In the genomic region with DNA sequence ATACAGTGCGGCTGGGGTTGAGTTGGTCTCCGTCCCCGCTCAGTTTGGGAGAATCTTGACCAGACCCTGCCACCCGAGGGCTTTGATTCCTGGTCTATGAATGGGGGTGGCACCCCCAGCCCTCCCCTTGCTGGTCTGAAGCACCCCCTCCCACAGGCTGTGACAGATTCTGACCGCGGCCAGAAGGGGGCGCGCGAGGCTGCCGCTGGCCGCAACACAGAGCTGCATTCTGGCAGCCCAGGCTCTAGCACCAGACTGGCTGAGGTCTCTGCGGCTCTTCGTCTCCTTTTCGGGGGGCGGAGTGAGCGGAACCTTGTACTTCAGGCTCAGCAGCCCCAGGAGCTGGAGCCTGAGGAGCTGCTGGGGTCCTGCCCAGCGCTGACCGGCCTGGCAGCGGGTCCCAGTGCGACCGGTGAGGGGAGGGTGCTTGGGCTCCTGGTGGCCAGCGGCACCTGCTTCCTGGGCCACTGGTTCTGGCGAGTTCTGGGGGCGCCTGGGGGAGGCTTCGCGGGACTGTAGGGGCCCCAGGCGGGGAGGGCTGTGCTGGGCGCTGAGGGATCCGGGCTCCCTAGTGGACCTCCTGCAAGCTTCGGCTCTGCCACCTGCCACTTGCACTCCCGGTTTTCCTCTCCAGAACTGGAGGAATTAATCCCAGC, we compare ENCODE assay signal across 17 cellular contexts.
DNase-seq lines count a peak whose midpoint lies in the region; ATAC-seq and TF ChIP-seq lines count a peak whose summit lies in the region.
"Had no signal": no experiment of that assay in that cellular context is flagged by ENCODE, and none has a peak within 500 bp of the region (broad histone marks: within the 10 kb centered on the region; RNA-seq: fewer than 3 reads in every experiment).

No MANE protein-coding gene starts in this region.

- intact Hi-C loops in esophagus muscularis mucosa (cut with DNase I), result no loop called here

- H3K36me3 ChIP-seq in H7 (replicated peaks; ENCODE audit: control insufficient read depth, insufficient read depth, low read length), result no peaks in the 10 kb centered on the region
- no peaks in the 10 kb centered on the region for H3K36me3 ChIP-seq in esophagus muscularis mucosa

- no peak for DNase-seq in AG09309 (ENCODE audit: low read depth)
- peak; percentile 22 for DNase-seq in H7
- peak; percentile 42 to 72 for DNase-seq in NCI-H1930 (lab: John Stamatoyannopoulos, UW)
- peak; percentile 87 for DNase-seq in esophagus muscularis mucosa (ENCODE audit: extremely low spot score)
- no peak for DNase-seq in HCEC 1CT
- no peak for DNase-seq in GM10248 (ENCODE audit: extremely low spot score)
- DNase-seq: AML-193; head of caudate nucleus; NCI-H2081 treated with DMSO at 0.1 percent for 48 hours; NCI-H774; stimulated activated CD4-positive, alpha-beta T cell treated with anti-CD3 and anti-CD28 coated beads, Interleukin-4, amount 100 ng/mL, for 1 hour had no signal

- H3K27me3 ChIP-seq in H7 (ENCODE audit: control insufficient read depth, insufficient read depth, low read length) (no peaks in the 10 kb centered on the region), esophagus muscularis mucosa (peaks cover 0 to 17% (median 0%) of the 10 kb centered on the region in 4 donors)

- peak; percentile 35 for TF ChIP-seq CTCF in AG09309 (IDR thresholded peaks at IDR 0.05; ENCODE audit: control insufficient read depth, insufficient read depth, low read depth, low read length, missing control alignments)
- no peak for TF ChIP-seq CTCF in esophagus muscularis mucosa (IDR thresholded peaks at IDR 0.05)
- no peak for TF ChIP-seq CTCF in GM10248 (IDR thresholded peaks at IDR 0.05; ENCODE audit: control extremely low read depth, extremely low read depth, low read depth, missing control alignments)

- no peak overlapping the region for H3K27ac ChIP-seq in esophagus muscularis mucosa (replicated peaks in 1 of 4)
- H3K27ac ChIP-seq: skin epidermis, VCaP had no signal

- CTCF ChIA-PET in GM10248 (lab: Yijun Ruan, JAX), result no interaction called here

- ATAC-seq in GM18907 (IDR thresholded peaks at IDR 0.05; ENCODE audit: unreplicated experiment), result no peak
- no peak for ATAC-seq in HG02763 (IDR thresholded peaks at IDR 0.05; ENCODE audit: unreplicated experiment)
- ATAC-seq: natural killer cell treated with Interleukin-12 subunit alpha and Interleukin-12 subunit beta and Interleukin-15 and Interleukin-18, amount 100 ng/mL, for 72 hours had no signal

- H3K4me1 ChIP-seq in esophagus muscularis mucosa, result no peaks in the 10 kb centered on the region
- H3K4me1 ChIP-seq: Caco-2 had no signal

- TF ChIP-seq EP300 in esophagus muscularis mucosa (IDR thresholded peaks at IDR 0.05), result no peak

- 66% methylated on average over 24 of the region's 31 CpGs for WGBS in esophagus muscularis mucosa

- POLR2A ChIA-PET in GM10248 (lab: Yijun Ruan, JAX), result no interaction called here

- TF ChIP-seq POLR2A in esophagus muscularis mucosa (IDR thresholded peaks at IDR 0.05; ENCODE audit: low read depth), result no peak

- peaks cover 0 to 8% (median 3%) of the 10 kb centered on the region in 4 donors for H3K9me3 ChIP-seq in esophagus muscularis mucosa
- H3K9me3 ChIP-seq: Caco-2 had no signal

- no peak overlapping the region for H3K4me3 ChIP-seq in AG09309 (ENCODE audit: control insufficient read depth, low read depth, low read length)
- H3K4me3 ChIP-seq in H7 (ENCODE audit: insufficient read depth, low read depth, low read length), result no peak overlapping the region
- H3K4me3 ChIP-seq in esophagus muscularis mucosa, result no peak overlapping the region
- H3K4me3 ChIP-seq: skin epidermis had no signal

Comparison
In these comparisons a context has a peak if more than half of its experiments do, and no peak if none do; other contexts are left out.
1. DNase-seq: peak in H7 (single experiment), NCI-H1930 (2 of 2) and esophagus muscularis mucosa (single experiment); none in AG09309 (single experiment), HCEC 1CT (single experiment) and GM10248 (single experiment).